Comparison of ENCODE assay signal across 19 cellular contexts in genomic region chr1:99658031-99658290, GRCh38. TPM values are rescaled to one million over a fixed set of nuclear protein-coding genes. Genes with fewer than 3 reads are reported as not detected.
A peak's percentile ranks its signal among the peaks of the same experiment; 100 is the strongest.
DNase-seq lines count a peak whose midpoint lies in the region; ATAC-seq and TF ChIP-seq lines count a peak whose summit lies in the region.
"Had no signal": no experiment of that assay in that cellular context is flagged by ENCODE, and none has a peak within 500 bp of the region (broad histone marks: within the 10 kb centered on the region; RNA-seq: fewer than 3 reads in every experiment).

No MANE protein-coding gene starts in this region.

- 88% methylated on average over 3 of the region's 3 CpGs for WGBS in esophagus muscularis mucosa
- WGBS in spleen, 5 donors, result 90 to 98% (median 94%) methylated on average over 3 of the region's 3 CpGs

- no peaks in the 10 kb centered on the region for H3K9me3 ChIP-seq in right atrium auricular region
- H3K9me3 ChIP-seq in esophagus muscularis mucosa, result no peaks in the 10 kb centered on the region
- H3K9me3 ChIP-seq in gastrocnemius medialis, result no peaks in the 10 kb centered on the region
- H3K9me3 ChIP-seq in spleen, result no peaks in the 10 kb centered on the region

- H3K4me1 ChIP-seq in right atrium auricular region (peaks cover 0 to 81% of the 10 kb centered on the region in 2 donors), esophagus muscularis mucosa (peaks cover 41 to 61% (median 46%) of the 10 kb centered on the region in 4 donors), gastrocnemius medialis (peaks cover 94 to 95% of the 10 kb centered on the region in 2 donors), spleen (peaks cover 0 to 28% (median 1%) of the 10 kb centered on the region in 6 donors)

- no peak for TF ChIP-seq CTCF in right atrium auricular region (IDR thresholded peaks at IDR 0.05)
- TF ChIP-seq CTCF in esophagus muscularis mucosa (IDR thresholded peaks at IDR 0.05), result no peak
- TF ChIP-seq CTCF in gastrocnemius medialis (IDR thresholded peaks at IDR 0.05 in 4 of 5, conservative IDR thresholded peaks at IDR 0.05 in 1 of 5), result no peak
- no peak for TF ChIP-seq CTCF in spleen (IDR thresholded peaks at IDR 0.05 in 8 of 11, conservative IDR thresholded peaks at IDR 0.05 in 3 of 11)

- no peak for DNase-seq in right atrium auricular region (ENCODE audit: low spot score)
- DNase-seq in left cardiac atrium, result no peak
- no peak for DNase-seq in esophagus muscularis mucosa (ENCODE audit: extremely low spot score)
- DNase-seq in gastrocnemius medialis, result peak in 1 of 2 donors; percentile 52
- DNase-seq in spleen, result no peak
- no peak for DNase-seq in NCI-H2107 (lab: John Stamatoyannopoulos, UW)
- no peak for DNase-seq in MV-4-11 (lab: John Stamatoyannopoulos, UW)
- DNase-seq: AML-193, COR-L47, EL, HFFc6, NCI-H1436 treated with DMSO at 0.1 percent for 48 hours, NCI-H2029 treated with DMSO at 0.1 percent for 48 hours, NCI-H226, NCI-H524 treated with DMSO at 0.1 percent for 48 hours, SHP77 treated with DMSO at 0.1 percent for 48 hours had no signal

- peak overlapping the region; percentile 61 to 79 for H3K27ac ChIP-seq in right atrium auricular region
- peak overlapping the region in 3 of 4 donors; percentile 33 to 42 (median 37) for H3K27ac ChIP-seq in esophagus muscularis mucosa (replicated peaks in 1 of 4)
- peak overlapping the region; percentile 88 to 97 (median 90) for H3K27ac ChIP-seq in gastrocnemius medialis
- H3K27ac ChIP-seq in spleen, result peak overlapping the region in 1 of 8 donors; percentile 9

- TF ChIP-seq POLR2A in esophagus muscularis mucosa (IDR thresholded peaks at IDR 0.05; ENCODE audit: low read depth) (no peak), gastrocnemius medialis (IDR thresholded peaks at IDR 0.05) (no peak), spleen (IDR thresholded peaks at IDR 0.05) (no peak)

- ATAC-seq in left cardiac atrium, result no peak
- peak in 1 of 2 donors; percentile 26 for ATAC-seq in gastrocnemius medialis
- ATAC-seq: K562, Panc1 had no signal

- H3K36me3 ChIP-seq in right atrium auricular region (no peaks in the 10 kb centered on the region), esophagus muscularis mucosa (no peaks in the 10 kb centered on the region), gastrocnemius medialis (no peaks in the 10 kb centered on the region), spleen (no peaks in the 10 kb centered on the region)

- H3K4me3 ChIP-seq in right atrium auricular region (no peak overlapping the region), esophagus muscularis mucosa (no peak overlapping the region), gastrocnemius medialis (no peak overlapping the region), spleen (no peak overlapping the region)
- H3K4me3 ChIP-seq: K562 had no signal

- in situ Hi-C loops in gastrocnemius medialis (cut with MboI; ENCODE audit: low sequenced_read_pairs in 4 of 4), result no loop called here

- H3K27me3 ChIP-seq in right atrium auricular region (no peaks in the 10 kb centered on the region), esophagus muscularis mucosa (no peaks in the 10 kb centered on the region), gastrocnemius medialis (no peaks in the 10 kb centered on the region), spleen (replicated peaks in 1 of 7) (no peaks in the 10 kb centered on the region)

- intact Hi-C loops in left cardiac atrium (cut with DNase I) (no loop called here), esophagus muscularis mucosa (cut with DNase I) (no loop called here), gastrocnemius medialis (cut with DNase I; ENCODE audit: low total_unique reads) (no loop called here), spleen (cut with DNase I; ENCODE audit: low total_unique reads) (no loop called here)

- no peak for TF ChIP-seq EP300 in esophagus muscularis mucosa (IDR thresholded peaks at IDR 0.05)

RNA-seq across cellular contexts. Expression of gene PALMD, which starts 12.0 kb away (rescaled TPM):
- total RNA-seq in right atrium auricular region, result 10 to 100 TPM; 55.0 to 78.7 TPM
- 100 to 1,000 TPM in 1 of 2 donors, 10 to 100 TPM in 1; 80.7 to 104 TPM for total RNA-seq in left cardiac atrium
- 10 to 100 TPM; 15.4 to 33.0 (median 27.5) TPM for total RNA-seq in esophagus muscularis mucosa
- 100 to 1,000 TPM in 1 of 4 donors, 10 to 100 TPM in 3; 60.7 to 254 (median 79.1) TPM for total RNA-seq in gastrocnemius medialis
- total RNA-seq in spleen, result 10 to 100 TPM in 3 of 7 donors, 1 to 10 TPM in 4; 2.9 to 16.8 (median 7.9) TPM
- 10 to 100 TPM in 1 of 3 donors, 1 to 10 TPM in 2; 4.6 to 12.7 (median 5.4) TPM for polyA plus RNA-seq in spleen
- total RNA-seq: HFFc6 had no signal
- polyA plus RNA-seq: CD14-positive monocyte had no signal
